Comparison of ENCODE assay signal across 8 cellular contexts in genomic region chr2:203706403-203706802, GRCh38. TPM values are rescaled to one million over a fixed set of nuclear protein-coding genes. Genes with fewer than 3 reads are reported as not detected.
DNase-seq lines count a peak whose midpoint lies in the region; ATAC-seq and TF ChIP-seq lines count a peak whose summit lies in the region.

CD28 (plus strand) TSS chr2:203706639; CDS start chr2:203706697, 58 bp downstream.

- H3K27ac ChIP-seq in prostate gland = no peak within 1 kb of the TSS

- no peaks in the 10 kb centered on the region for H3K36me3 ChIP-seq in prostate gland

- DNase-seq in GM12864 (ENCODE audit: low read depth) = peak; percentile 92
- peak; percentile 74 for DNase-seq in RPMI7951 (ENCODE audit: low read depth)
- peak; percentile 85 for DNase-seq in activated naive CD4-positive, alpha-beta T cell treated with anti-CD3 and anti-CD28 coated beads, Interleukin-2, amount 50 U/mL, for 16 hours
- DNase-seq in stimulated activated CD4-positive, alpha-beta T cell treated with anti-CD3 and anti-CD28 coated beads, Interleukin-2, amount 100 ng/mL, for 4 hours (ENCODE audit: low read depth) = peak; percentile 67
- DNase-seq in AG08396 (ENCODE audit: low spot score) = no peak
- no peak for DNase-seq in NCI-H226
- no peak for DNase-seq in prostate gland (ENCODE audit: low spot score)

- H3K27me3 ChIP-seq in prostate gland (replicated peaks; ENCODE audit: insufficient read depth) = no peaks in the 10 kb centered on the region

- ATAC-seq in HG02610 (IDR thresholded peaks at IDR 0.05; ENCODE audit: unreplicated experiment) = peak; percentile 99

- no peak for TF ChIP-seq POLR2A in prostate gland (IDR thresholded peaks at IDR 0.05)

- H3K4me3 ChIP-seq in GM12864 (ENCODE audit: low read depth, low read length) = no peak within 1 kb of the TSS
- H3K4me3 ChIP-seq in prostate gland = no peak within 1 kb of the TSS

- no peaks in the 10 kb centered on the region for H3K4me1 ChIP-seq in prostate gland (replicated peaks)

- H3K9me3 ChIP-seq in prostate gland = no peaks in the 10 kb centered on the region

- intact Hi-C loops in prostate gland (cut with DNase I) = no loop called here

- TF ChIP-seq CTCF in GM12864 (IDR thresholded peaks at IDR 0.05; ENCODE audit: low read depth, low read length, missing control alignments) (no peak), prostate gland (IDR thresholded peaks at IDR 0.05) (no peak)

- WGBS in prostate gland = 72% methylated on average over 9 of the region's 9 CpGs

RNA-seq across cellular contexts. Expression of gene CD28, which starts in this region (rescaled TPM):
- total RNA-seq in RPMI7951 (2014; rRNA removed; shearing (Covaris generic)) = not detected in 2 replicates
- under 1 TPM; 0.05 to 0.51 TPM for total RNA-seq in prostate gland

Comparison
In these comparisons a context has a peak if more than half of its experiments do, and no peak if none do; other contexts are left out.
1. Peak in DNase-seq in RPMI7951; RNA of the gene not detected or under 1 TPM.
2. DNase-seq: peak in GM12864 (single experiment), activated naive CD4-positive, alpha-beta T cell treated with anti-CD3 and anti-CD28 coated beads, Interleukin-2, amount 50 U/mL, for 16 hours (single experiment) and stimulated activated CD4-positive, alpha-beta T cell treated with anti-CD3 and anti-CD28 coated beads, Interleukin-2, amount 100 ng/mL, for 4 hours (single experiment); none in AG08396 (single experiment), NCI-H226 (single experiment) and prostate gland (single experiment).